ENCODE assay signal across 7 cellular contexts in the genomic region with DNA sequence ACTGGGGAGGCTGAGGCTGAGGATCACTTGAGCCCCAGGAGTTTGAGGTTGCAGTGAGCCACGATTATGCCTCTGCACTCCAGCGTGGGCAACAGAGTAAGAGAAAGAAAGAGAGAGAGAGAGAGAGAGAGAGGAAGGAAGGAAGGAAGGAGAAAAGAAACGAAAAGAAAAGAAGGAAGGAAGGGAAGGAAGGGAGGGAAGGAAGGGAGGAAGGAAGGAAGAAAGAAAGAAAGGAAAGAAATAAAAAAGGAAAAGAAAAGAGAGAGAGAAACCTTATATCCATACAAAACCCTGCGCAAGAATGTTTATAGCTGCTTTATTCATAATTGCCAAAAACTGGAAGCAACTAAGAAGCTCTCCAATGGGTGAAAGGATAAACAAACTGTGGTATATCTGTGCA. TPM values are rescaled to one million over a fixed set of nuclear protein-coding genes. Genes with fewer than 3 reads are reported as not detected.
"Had no signal": no experiment of that assay in that cellular context is flagged by ENCODE, and none has a peak within 500 bp of the region (broad histone marks: within the 10 kb centered on the region; RNA-seq: fewer than 3 reads in every experiment).

No MANE protein-coding gene starts in this region.

- H3K36me3 ChIP-seq: HAP-1 had no signal

- DNase-seq: GOT3, H7, IMR-90, KBM-7 had no signal

- H3K9me3 ChIP-seq: HAP-1 had no signal

- H3K27ac ChIP-seq: KMS-11 had no signal

- H3K4me3 ChIP-seq: HAP-1 had no signal

- H3K4me1 ChIP-seq: HAP-1 had no signal

- ATAC-seq: HCT116 had no signal

RNA-seq across cellular contexts. Expression of a gene that starts 8.1 kb away (rescaled TPM):
- polyA plus RNA-seq: IMR-90 had no signal

RNA-seq across cellular contexts. Expression of a gene that starts 12.0 kb away (rescaled TPM):
- polyA plus RNA-seq: IMR-90 had no signal
